8 cellular contexts compared by ENCODE assay signal in genomic region chr6:87700351-87700728, GRCh38. TPM values are rescaled to one million over a fixed set of nuclear protein-coding genes. Genes with fewer than 3 reads are reported as not detected.
A peak's percentile ranks its signal among the peaks of the same experiment; 100 is the strongest.
DNase-seq lines count a peak whose midpoint lies in the region; ATAC-seq lines count a peak whose summit lies in the region.

No MANE protein-coding gene starts in this region.

- peak overlapping the region; percentile 99 for H3K4me3 Mint-ChIP-seq in T-helper 1 cell treated with Interleukin-12 subunit alpha and Interleukin-12 subunit beta and Interleukin-4 antibody, amounts not matched to agents 30 μg/mL and 1 μg/mL, for 36 hours
- H3K4me3 Mint-ChIP-seq in activated naive CD8-positive, alpha-beta T cell treated with anti-CD3 and anti-CD28 coated beads, Interleukin-2, amount 10 ng/mL, durations not matched to agents 7 days and 5 days: peak overlapping the region; percentile 99

- no peak for DNase-seq in T-helper 1 cell
- DNase-seq in activated naive CD8-positive, alpha-beta T cell treated with anti-CD3 and anti-CD28 coated beads, Interleukin-2, amount 10 ng/mL, durations not matched to agents 7 days and 5 days: no peak
- peak; percentile 57 for DNase-seq in superior temporal gyrus (ENCODE audit: extremely low spot score)
- DNase-seq in RKO (ENCODE audit: low spot score): no peak
- no peak for DNase-seq in activated CD4-positive, alpha-beta T cell treated with anti-CD3 and anti-CD28 coated beads, Interleukin-2, amount 50 U/mL, for 48 hours
- no peak for DNase-seq in Ammon's horn (ENCODE audit: low spot score)

- H3K4me1 Mint-ChIP-seq in T-helper 1 cell treated with Interleukin-12 subunit alpha and Interleukin-12 subunit beta and Interleukin-4 antibody, amounts not matched to agents 30 μg/mL and 1 μg/mL, for 36 hours (ENCODE audit: low read depth): peaks cover 41% of the 10 kb centered on the region
- peaks cover 31% of the 10 kb centered on the region for H3K4me1 Mint-ChIP-seq in activated naive CD8-positive, alpha-beta T cell treated with anti-CD3 and anti-CD28 coated beads, Interleukin-2, amount 10 ng/mL, durations not matched to agents 7 days and 5 days

- H3K27ac Mint-ChIP-seq in T-helper 1 cell treated with Interleukin-12 subunit alpha and Interleukin-12 subunit beta and Interleukin-4 antibody, amounts not matched to agents 30 μg/mL and 1 μg/mL, for 36 hours: peak overlapping the region; percentile 97
- peak overlapping the region; percentile 98 for H3K27ac Mint-ChIP-seq in activated naive CD8-positive, alpha-beta T cell treated with anti-CD3 and anti-CD28 coated beads, Interleukin-2, amount 10 ng/mL, durations not matched to agents 7 days and 5 days

- H3K27me3 ChIP-seq in layer of hippocampus (ENCODE audit: control insufficient read depth, insufficient read depth, low read length): no peaks in the 10 kb centered on the region

- H3K9me3 Mint-ChIP-seq in T-helper 1 cell treated with Interleukin-12 subunit alpha and Interleukin-12 subunit beta and Interleukin-4 antibody, amounts not matched to agents 30 μg/mL and 1 μg/mL, for 36 hours: no peaks in the 10 kb centered on the region
- H3K9me3 Mint-ChIP-seq in activated naive CD8-positive, alpha-beta T cell treated with anti-CD3 and anti-CD28 coated beads, Interleukin-2, amount 10 ng/mL, durations not matched to agents 7 days and 5 days: no peaks in the 10 kb centered on the region

- H3K27ac ChIP-seq in layer of hippocampus (ENCODE audit: low read depth, low read length): peak overlapping the region; percentile 99

- ATAC-seq in activated naive CD8-positive, alpha-beta T cell treated with anti-CD3 and anti-CD28 coated beads, Interleukin-2, amount 10 ng/mL, durations not matched to agents 7 days and 5 days (ENCODE audit: low read depth): no peak

- H3K27me3 Mint-ChIP-seq in T-helper 1 cell treated with Interleukin-12 subunit alpha and Interleukin-12 subunit beta and Interleukin-4 antibody, amounts not matched to agents 30 μg/mL and 1 μg/mL, for 36 hours (ENCODE audit: low read depth): no peaks in the 10 kb centered on the region
- no peaks in the 10 kb centered on the region for H3K27me3 Mint-ChIP-seq in activated naive CD8-positive, alpha-beta T cell treated with anti-CD3 and anti-CD28 coated beads, Interleukin-2, amount 10 ng/mL, durations not matched to agents 7 days and 5 days

- POLR2A ChIA-PET in activated naive CD8-positive, alpha-beta T cell treated with anti-CD3 and anti-CD28 coated beads, Interleukin-2, amount 10 ng/mL, durations not matched to agents 7 days and 5 days (lab: Charles Lee): interaction anchor here (0.6 to 2.9 kb wide), 6 partner anchors 14 to 547 kb away, joined by 3 to 17 read pairs (median 4); partner anchors contain the start of genes ORC3, RARS2 and SLC35A1

- peaks cover 15% of the 10 kb centered on the region for H3K36me3 Mint-ChIP-seq in T-helper 1 cell treated with Interleukin-12 subunit alpha and Interleukin-12 subunit beta and Interleukin-4 antibody, amounts not matched to agents 30 μg/mL and 1 μg/mL, for 36 hours (ENCODE audit: low read depth)
- H3K36me3 Mint-ChIP-seq in activated naive CD8-positive, alpha-beta T cell treated with anti-CD3 and anti-CD28 coated beads, Interleukin-2, amount 10 ng/mL, durations not matched to agents 7 days and 5 days: peaks cover 16% of the 10 kb centered on the region

RNA-seq across cellular contexts. Expression of gene AKIRIN2, which starts 1.7 kb away (rescaled TPM):
- total RNA-seq in activated naive CD8-positive, alpha-beta T cell treated with anti-CD3 and anti-CD28 coated beads, Interleukin-2, amount 10 ng/mL, durations not matched to agents 7 days and 5 days: 10 to 100 TPM; 45.3 to 51.8 TPM
